ENCODE assay signal across 2 cellular contexts in genomic region chr15:98646546-98647025, GRCh38.
TF ChIP-seq lines count a peak whose summit lies in the region.

No MANE protein-coding gene starts in this region.

TF ChIP-seq in SK-N-SH, 30 proteins besides CTCF, POLR2A, EP300 and RAD21 (continued from another document):
- TF ChIP-seq FOXM1 (IDR thresholded peaks at IDR 0.05; ENCODE audit: low read depth) (no peak), TEAD4 (IDR thresholded peaks at IDR 0.05; ENCODE audit: borderline replicate concordance, insufficient read depth) (no peak), RCOR1 (IDR thresholded peaks at IDR 0.05; ENCODE audit: low read length) (no peak), SIN3A (IDR thresholded peaks at IDR 0.05; ENCODE audit: borderline replicate concordance, low read depth, low read length) (no peak), MXI1 (IDR thresholded peaks at IDR 0.05; ENCODE audit: low read depth, low read length) (no peak), SMC3 (IDR thresholded peaks at IDR 0.05; ENCODE audit: low read depth, low read length) (no peak), JUND (IDR thresholded peaks at IDR 0.05) (no peak), GABPA (IDR thresholded peaks at IDR 0.05; ENCODE audit: low read depth) (no peak), FOSL2 (IDR thresholded peaks at IDR 0.05; ENCODE audit: borderline replicate concordance, low read depth) (no peak), NRF1 (IDR thresholded peaks at IDR 0.05; ENCODE audit: low read depth, low read length) (no peak), TAF1 (IDR thresholded peaks at IDR 0.05; ENCODE audit: borderline replicate concordance, low read depth, low read length) (no peak), YY1 (IDR thresholded peaks at IDR 0.05; ENCODE audit: low read depth) (no peak), CHD2 (IDR thresholded peaks at IDR 0.05; ENCODE audit: low read length, partially characterized antibody) (no peak), TCF12 (IDR thresholded peaks at IDR 0.05) (no peak)
- TF ChIP-seq, protein P1, sequence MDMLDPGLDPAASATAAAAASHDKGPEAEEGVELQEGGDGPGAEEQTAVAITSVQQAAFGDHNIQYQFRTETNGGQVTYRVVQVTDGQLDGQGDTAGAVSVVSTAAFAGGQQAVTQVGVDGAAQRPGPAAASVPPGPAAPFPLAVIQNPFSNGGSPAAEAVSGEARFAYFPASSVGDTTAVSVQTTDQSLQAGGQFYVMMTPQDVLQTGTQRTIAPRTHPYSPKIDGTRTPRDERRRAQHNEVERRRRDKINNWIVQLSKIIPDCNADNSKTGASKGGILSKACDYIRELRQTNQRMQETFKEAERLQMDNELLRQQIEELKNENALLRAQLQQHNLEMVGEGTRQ (IDR thresholded peaks at IDR 0.05; ENCODE audit: borderline replicate concordance, low read depth, low read length), result no peak
- TF ChIP-seq, protein P2, sequence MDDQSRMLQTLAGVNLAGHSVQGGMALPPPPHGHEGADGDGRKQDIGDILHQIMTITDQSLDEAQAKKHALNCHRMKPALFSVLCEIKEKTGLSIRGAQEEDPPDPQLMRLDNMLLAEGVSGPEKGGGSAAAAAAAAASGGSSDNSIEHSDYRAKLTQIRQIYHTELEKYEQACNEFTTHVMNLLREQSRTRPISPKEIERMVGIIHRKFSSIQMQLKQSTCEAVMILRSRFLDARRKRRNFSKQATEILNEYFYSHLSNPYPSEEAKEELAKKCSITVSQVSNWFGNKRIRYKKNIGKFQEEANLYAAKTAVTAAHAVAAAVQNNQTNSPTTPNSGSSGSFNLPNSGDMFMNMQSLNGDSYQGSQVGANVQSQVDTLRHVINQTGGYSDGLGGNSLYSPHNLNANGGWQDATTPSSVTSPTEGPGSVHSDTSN (IDR thresholded peaks at IDR 0.05), result no peak

TF ChIP-seq in SK-N-SH treated with all-trans-retinoic acid at 6 μM for 48 hours, 23 proteins besides CTCF, POLR2A, EP300 and RAD21 (continued from another document):
- TF ChIP-seq CSRNP3 (CRISPR knock-in tag; IDR thresholded peaks at IDR 0.05), result no peak
